Comparison of ENCODE assay signal across 8 cellular contexts in the genomic region with DNA sequence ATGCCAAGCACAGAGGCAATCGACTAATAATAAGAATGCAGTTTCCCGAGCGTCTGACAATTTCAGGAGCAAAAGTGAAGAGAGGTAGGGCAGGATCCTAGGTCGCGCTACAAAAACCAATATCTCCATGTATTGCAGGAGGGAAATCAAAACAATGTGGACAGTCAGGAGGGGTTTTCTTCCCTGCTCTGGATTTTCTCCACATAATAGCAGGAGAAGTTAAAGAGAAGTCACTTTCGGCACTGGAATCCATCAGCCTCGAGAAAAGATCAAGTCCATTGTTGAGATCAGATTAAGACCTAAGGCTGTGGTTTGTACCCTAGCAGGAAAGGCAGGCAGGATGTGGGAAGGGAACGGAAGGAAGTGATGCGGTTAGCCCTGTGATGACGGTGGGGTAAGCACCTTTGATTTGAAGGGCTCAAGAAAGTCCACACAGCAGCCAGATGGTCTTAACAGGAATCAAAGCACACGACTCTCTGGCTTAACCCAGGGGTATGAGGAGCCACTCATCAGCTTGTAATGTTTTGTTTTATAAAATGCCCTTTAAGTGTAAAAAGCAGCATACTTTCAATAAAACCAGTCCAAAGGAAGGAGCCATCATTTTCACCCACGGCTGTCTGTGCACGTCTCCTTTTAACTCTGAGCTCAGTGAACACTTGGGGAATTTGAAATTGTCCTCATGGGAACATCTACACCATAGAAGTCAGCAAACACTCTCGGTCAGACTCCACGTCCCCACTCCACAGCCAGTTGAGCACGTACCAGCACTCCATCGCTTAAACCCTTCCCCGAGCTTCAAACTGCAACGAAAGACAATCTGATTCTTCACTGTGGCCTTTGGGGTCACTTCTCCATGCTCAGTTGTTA. TPM values are rescaled to one million over a fixed set of nuclear protein-coding genes. Genes with fewer than 3 reads are reported as not detected.
DNase-seq lines count a peak whose midpoint lies in the region; ATAC-seq lines count a peak whose summit lies in the region.

No MANE protein-coding gene starts in this region.

- DNase-seq in Daoy (ENCODE audit: low read depth) (peak; percentile 76), Kasumi-1 (lab: John Stamatoyannopoulos, UW) (peak; percentile 67 to 81), glomerular endothelial cell (ENCODE audit: extremely low read depth, low read depth, low spot score) (peak; percentile 99), NCI-H2196 treated with DMSO at 0.1 percent for 48 hours (lab: John Stamatoyannopoulos, UW; ENCODE audit: unreplicated experiment) (no peak), AG08395 (ENCODE audit: low spot score) (no peak)
- peak; percentile 61 for DNase-seq in activated CD8-positive, alpha-beta memory T cell treated with anti-CD3 and anti-CD28 coated beads, Interleukin-2, amount 50 U/mL, for 4 hours
- peak; percentile 37 to 69 (median 49) for DNase-seq in stimulated activated CD4-positive, alpha-beta T cell treated with anti-CD3 and anti-CD28 coated beads, TNF-alpha, amount 100 ng/mL, for 24 hours (ENCODE audit: low read depth in 3 of 3)

- ATAC-seq in GM21528 (IDR thresholded peaks at IDR 0.05; ENCODE audit: low FRiP score, unreplicated experiment): peak; percentile 96

RNA-seq across cellular contexts. Expression of a gene that starts 15.8 kb away (rescaled TPM):
- 7.6 and 14.1 TPM in 2 replicates for total RNA-seq in Daoy (2014; rRNA removed; shearing (Covaris generic))
- total RNA-seq in glomerular endothelial cell: 30.0 and 39.9 TPM in 2 replicates

Comparison
In these comparisons a context has a peak if more than half of its experiments do, and no peak if none do; other contexts are left out.
1. DNase-seq: peak in Daoy (single experiment), Kasumi-1 (2 of 2), activated CD8-positive, alpha-beta memory T cell treated with anti-CD3 and anti-CD28 coated beads, Interleukin-2, amount 50 U/mL, for 4 hours (single experiment), glomerular endothelial cell (single experiment) and stimulated activated CD4-positive, alpha-beta T cell treated with anti-CD3 and anti-CD28 coated beads, TNF-alpha, amount 100 ng/mL, for 24 hours (3 of 3); none in NCI-H2196 treated with DMSO at 0.1 percent for 48 hours (single experiment) and AG08395 (single experiment).